In genomic region chr11:126082251-126083109, GRCh38 we compare ENCODE assay signal across 16 cellular contexts. TPM values are rescaled to one million over a fixed set of nuclear protein-coding genes. Genes with fewer than 3 reads are reported as not detected.
DNase-seq lines count a peak whose midpoint lies in the region; ATAC-seq, FAIRE-seq and TF ChIP-seq lines count a peak whose summit lies in the region.
"Had no signal": no experiment of that assay in that cellular context is flagged by ENCODE, and none has a peak within 500 bp of the region (broad histone marks: within the 10 kb centered on the region; RNA-seq: fewer than 3 reads in every experiment).

No MANE protein-coding gene starts in this region.

- no peaks in the 10 kb centered on the region for H3K79me2 ChIP-seq in astrocyte (ENCODE audit: insufficient read depth, low read length)

- H3K4me1 ChIP-seq in left ventricle myocardium inferior (peaks cover 16% of the 10 kb centered on the region), astrocyte (ENCODE audit: insufficient read depth, low read length) (peaks cover 11% of the 10 kb centered on the region), uterus (no peaks in the 10 kb centered on the region), right cardiac atrium (ENCODE audit: control insufficient read depth, insufficient read depth, low read length) (peaks cover 5% of the 10 kb centered on the region)

- H3K4me3 ChIP-seq in left ventricle myocardium inferior (no peak overlapping the region), astrocyte (ENCODE audit: insufficient read depth, low read depth, low read length) (no peak overlapping the region), uterus (no peak overlapping the region), right cardiac atrium (ENCODE audit: low read length) (no peak overlapping the region)

- peak overlapping the region; percentile 34 for H2AFZ ChIP-seq in astrocyte (ENCODE audit: low read depth, low read length)

- peak; percentile 45 to 64 for ATAC-seq in left cardiac atrium
- ATAC-seq in right cardiac atrium: no peak
- ATAC-seq: stimulated activated effector memory CD8-positive, alpha-beta T cell treated with anti-CD3 and anti-CD28 coated beads, Interleukin-12 subunit alpha, Interleukin-12 subunit beta, amount 100 ng/mL, for 72 hours had no signal

- no peak for FAIRE-seq in astrocyte (lab: Jason Lieb, UNC)

- no peak overlapping the region for H3K9ac ChIP-seq in astrocyte (ENCODE audit: low read length)

- H3K36me3 ChIP-seq in left ventricle myocardium inferior (no peaks in the 10 kb centered on the region), astrocyte (ENCODE audit: insufficient read depth, low read length) (no peaks in the 10 kb centered on the region), uterus (no peaks in the 10 kb centered on the region)
- H3K36me3 ChIP-seq: BE2C had no signal

- no peaks in the 10 kb centered on the region for H3K9me3 Mint-ChIP-seq in astrocyte (ENCODE audit: unreplicated experiment)
- H3K9me3 Mint-ChIP-seq: stimulated activated effector memory CD8-positive, alpha-beta T cell treated with anti-CD3 and anti-CD28 coated beads, Interleukin-12 subunit alpha, Interleukin-12 subunit beta, amount 100 ng/mL, for 72 hours had no signal

- H4K20me1 ChIP-seq in astrocyte (ENCODE audit: insufficient read depth, low read length): no peaks in the 10 kb centered on the region

- H3K4me1 Mint-ChIP-seq in astrocyte (ENCODE audit: low read depth, unreplicated experiment): peaks cover 19% of the 10 kb centered on the region

- H3K27ac Mint-ChIP-seq in astrocyte (ENCODE audit: unreplicated experiment): no peak overlapping the region
- H3K27ac Mint-ChIP-seq: stimulated activated effector memory CD8-positive, alpha-beta T cell treated with anti-CD3 and anti-CD28 coated beads, Interleukin-12 subunit alpha, Interleukin-12 subunit beta, amount 100 ng/mL, for 72 hours had no signal

- no peak for TF ChIP-seq CTCF in left ventricle myocardium inferior (IDR thresholded peaks at IDR 0.05; ENCODE audit: borderline replicate concordance)
- no peak for TF ChIP-seq CTCF in astrocyte (IDR thresholded peaks at IDR 0.05; ENCODE audit: insufficient read depth, low read depth, low read length)
- no peak for TF ChIP-seq CTCF in uterus (IDR thresholded peaks at IDR 0.05)

- DNase-seq in left cardiac atrium (no peak), left ventricle myocardium inferior (no peak), astrocyte (ENCODE audit: low read depth) (no peak), midbrain (lab: John Stamatoyannopoulos, UW) (peak; percentile 64), uterus (no peak), inferior parietal cortex (ENCODE audit: extremely low spot score) (no peak), SW 1271 (lab: John Stamatoyannopoulos, UW) (no peak), right cardiac atrium (no peak)
- DNase-seq: activated naive CD4-positive, alpha-beta T cell treated with Interleukin-2 at 50 U/mL for 16 hours; BE2C; erythroblast; HCEC 1CT; MV-4-11; Right ventricle myocardium superior; stimulated activated CD4-positive, alpha-beta T cell treated with anti-CD3 and anti-CD28 coated beads, Interleukin-4, amount 100 ng/mL, for 1 hour had no signal

- H3K27me3 ChIP-seq in left ventricle myocardium inferior (ENCODE audit: low read depth) (peaks cover 9% of the 10 kb centered on the region), astrocyte (ENCODE audit: insufficient read depth, low read length) (peaks cover 9% of the 10 kb centered on the region), uterus (no peaks in the 10 kb centered on the region), right cardiac atrium (ENCODE audit: control insufficient read depth, insufficient read depth) (no peaks in the 10 kb centered on the region)
- H3K27me3 ChIP-seq: BE2C had no signal

- TF ChIP-seq POLR2A in uterus (IDR thresholded peaks at IDR 0.05): no peak

- no peak overlapping the region for H3K4me3 Mint-ChIP-seq in astrocyte (ENCODE audit: unreplicated experiment)
- H3K4me3 Mint-ChIP-seq: stimulated activated effector memory CD8-positive, alpha-beta T cell treated with anti-CD3 and anti-CD28 coated beads, Interleukin-12 subunit alpha, Interleukin-12 subunit beta, amount 100 ng/mL, for 72 hours had no signal

- H3K27ac ChIP-seq in left ventricle myocardium inferior (replicated peaks) (no peak overlapping the region), astrocyte (ENCODE audit: low read depth, low read length) (no peak overlapping the region), uterus (no peak overlapping the region), right cardiac atrium (ENCODE audit: low read length) (no peak overlapping the region)

- intact Hi-C loops in left cardiac atrium (cut with DNase I): no loop called here
- intact Hi-C loops in left ventricle myocardium inferior (cut with micrococcal nuclease): no loop called here
- intact Hi-C loops in uterus (cut with DNase I; ENCODE audit: low total_unique reads): no loop called here
- intact Hi-C loops in right cardiac atrium (cut with DNase I): no loop called here

- H3K27me3 Mint-ChIP-seq in astrocyte (ENCODE audit: low read depth, unreplicated experiment): peaks cover 7% of the 10 kb centered on the region

- no peaks in the 10 kb centered on the region for H3K36me3 Mint-ChIP-seq in astrocyte (ENCODE audit: low read depth, unreplicated experiment)
- H3K36me3 Mint-ChIP-seq: stimulated activated effector memory CD8-positive, alpha-beta T cell treated with anti-CD3 and anti-CD28 coated beads, Interleukin-12 subunit alpha, Interleukin-12 subunit beta, amount 100 ng/mL, for 72 hours had no signal

- H3K4me2 ChIP-seq in astrocyte (ENCODE audit: low read length): no peak overlapping the region

- H3K9me3 ChIP-seq in left ventricle myocardium inferior (replicated peaks) (no peaks in the 10 kb centered on the region), astrocyte (ENCODE audit: insufficient read depth, low read depth, low read length) (no peaks in the 10 kb centered on the region), uterus (no peaks in the 10 kb centered on the region), right cardiac atrium (ENCODE audit: control insufficient read depth, low read length) (no peaks in the 10 kb centered on the region)
- H3K9me3 ChIP-seq: BE2C had no signal

- 69% methylated on average over 17 of the region's 17 CpGs for WGBS in right cardiac atrium

RNA-seq across cellular contexts. Expression of gene CDON, which starts 19.8 kb away (rescaled TPM):
- total RNA-seq in left cardiac atrium (10 to 100 TPM; 13.6 to 30.0 TPM), left ventricle myocardium inferior (9.9 TPM), astrocyte (15.5 and 17.0 TPM in 2 replicates), uterus (100 to 1,000 TPM in 3 of 4 donors, 10 to 100 TPM in 1; 38.5 to 261 (median 213) TPM), right cardiac atrium (10 to 100 TPM; 18.4 to 32.2 (median 23.5) TPM)
- polyA plus RNA-seq in right cardiac atrium: 4.4 TPM

Comparison
In these comparisons a context has a peak if more than half of its experiments do, and no peak if none do; other contexts are left out.
1. ATAC-seq: peak in left cardiac atrium (2 of 2); none in right cardiac atrium (0 of 2).